Comparison of ENCODE assay signal across 9 cellular contexts in genomic region chr10:68333905-68334431, GRCh38. TPM values are rescaled to one million over a fixed set of nuclear protein-coding genes. Genes with fewer than 3 reads are reported as not detected.
DNase-seq lines count a peak whose midpoint lies in the region; ATAC-seq, FAIRE-seq and TF ChIP-seq lines count a peak whose summit lies in the region.
"Had no signal": no experiment of that assay in that cellular context is flagged by ENCODE, and none has a peak within 500 bp of the region (broad histone marks: within the 10 kb centered on the region; RNA-seq: fewer than 3 reads in every experiment).

No MANE protein-coding gene starts in this region.

- DNase-seq in activated CD8-positive, alpha-beta memory T cell treated with anti-CD3 and anti-CD28 coated beads, Interleukin-2, amount 10 ng/mL, durations not matched to agents 7 days and 5 days, result no peak
- no peak for DNase-seq in activated CD8-positive, alpha-beta memory T cell treated with anti-CD3 and anti-CD28 coated beads, Interleukin-2, amount 50 U/mL, for 4 hours
- DNase-seq in activated naive CD4-positive, alpha-beta T cell treated with anti-CD3 and anti-CD28 coated beads, Interleukin-2, amount 50 U/mL, for 72 hours (ENCODE audit: low spot score in 2 of 2), result no peak
- no peak for DNase-seq in HepG2 (ENCODE audit: low spot score)
- no peak for DNase-seq in tibial artery
- DNase-seq in NCI-H82 treated with DMSO at 0.1 percent for 48 hours (lab: John Stamatoyannopoulos, UW; ENCODE audit: unreplicated experiment), result no peak
- no peak for DNase-seq in NCI-H1930 (lab: John Stamatoyannopoulos, UW)
- no peak for DNase-seq in GM13977 (ENCODE audit: low spot score)

- peak overlapping the region; percentile 98 for H3K9ac ChIP-seq in HepG2 (ENCODE audit: insufficient read depth, low read depth, low read length)

- H3K4me1 ChIP-seq in HepG2 (ENCODE audit: insufficient read depth, low read length) (peaks cover 49% of the 10 kb centered on the region), tibial artery (peaks cover 0 to 65% (median 31%) of the 10 kb centered on the region in 4 donors)

- no peak for TF ChIP-seq RAD21 in HepG2 (CRISPR knock-in tag; IDR thresholded peaks at IDR 0.05)

- TF ChIP-seq EP300 in HepG2 (IDR thresholded peaks at IDR 0.05; ENCODE audit: low read depth in 2 of 2, low read length in 2 of 2) (no peak), HepG2 (CRISPR knock-in tag; IDR thresholded peaks at IDR 0.05; ENCODE audit: borderline replicate concordance) (no peak)

- H3K36me3 Mint-ChIP-seq in activated CD8-positive, alpha-beta memory T cell treated with anti-CD3 and anti-CD28 coated beads, Interleukin-2, amount 10 ng/mL, durations not matched to agents 7 days and 5 days, result peaks cover 44% of the 10 kb centered on the region
- peaks cover 56 to 78% of the 10 kb centered on the region in 2 donors for H3K36me3 Mint-ChIP-seq in activated naive CD4-positive, alpha-beta T cell treated with anti-CD3 and anti-CD28 coated beads, Interleukin-2, amount 50 U/mL, for 72 hours

- in situ Hi-C loops in HepG2 (cut with HindIII; ENCODE audit: extremely low pct_ligation_motif_present, low pct_unique_long_range_greater_than_20kb), result no loop called here
- in situ Hi-C loops in GM13977 (cut with MboI; ENCODE audit: low pct_unique_long_range_greater_than_20kb, low sequenced_read_pairs, unreplicated experiment), result no loop called here

- peaks cover 0 to 15% of the 10 kb centered on the region in 2 experiments; a peak in 3 of 5 replicates for H3K36me3 ChIP-seq in HepG2 (replicated peaks in 1 of 2; ENCODE audit: control insufficient read depth in 1 of 2, insufficient read depth in 2 of 2, low read length in 2 of 2)
- H3K36me3 ChIP-seq in tibial artery, result peaks cover 3 to 10% (median 4%) of the 10 kb centered on the region in 3 donors

- 3% methylated on average over 3 of the region's 3 CpGs for WGBS in HepG2 (ENCODE audit: low lambda C conversion rate)

- no peaks in the 10 kb centered on the region for H3K9me3 Mint-ChIP-seq in activated CD8-positive, alpha-beta memory T cell treated with anti-CD3 and anti-CD28 coated beads, Interleukin-2, amount 10 ng/mL, durations not matched to agents 7 days and 5 days (ENCODE audit: low read depth)
- no peaks in the 10 kb centered on the region for H3K9me3 Mint-ChIP-seq in activated naive CD4-positive, alpha-beta T cell treated with anti-CD3 and anti-CD28 coated beads, Interleukin-2, amount 50 U/mL, for 72 hours

- TF ChIP-seq CTCF in HepG2 (CRISPR knock-in tag; IDR thresholded peaks at IDR 0.05) (no peak), tibial artery (IDR thresholded peaks at IDR 0.05) (no peak), GM13977 (IDR thresholded peaks at IDR 0.05; ENCODE audit: extremely low read depth, insufficient read depth, missing control alignments) (no peak)

- H4K20me1 ChIP-seq in HepG2 (ENCODE audit: insufficient read depth, low read length), result peaks cover 62% of the 10 kb centered on the region

- no peak overlapping the region for H2AFZ ChIP-seq in HepG2 (ENCODE audit: low read length)

- H3K27ac Mint-ChIP-seq in activated CD8-positive, alpha-beta memory T cell treated with anti-CD3 and anti-CD28 coated beads, Interleukin-2, amount 10 ng/mL, durations not matched to agents 7 days and 5 days, result peak overlapping the region; percentile 100
- peak overlapping the region; percentile 84 to 98 for H3K27ac Mint-ChIP-seq in activated naive CD4-positive, alpha-beta T cell treated with anti-CD3 and anti-CD28 coated beads, Interleukin-2, amount 50 U/mL, for 72 hours

- intact Hi-C loops in HepG2 (cut with micrococcal nuclease; ENCODE audit: unreplicated experiment), result no loop called here
- intact Hi-C loops in tibial artery (cut with DNase I; ENCODE audit: low total_unique reads), result loop anchor here (10.0 kb wide), 1 partner anchor 259 kb away; the partner anchor contains the start of gene HERC4

- peak overlapping the region; percentile 99 for H3K4me3 Mint-ChIP-seq in activated CD8-positive, alpha-beta memory T cell treated with anti-CD3 and anti-CD28 coated beads, Interleukin-2, amount 10 ng/mL, durations not matched to agents 7 days and 5 days

- no peak for FAIRE-seq in HepG2 (lab: Jason Lieb, UNC)
- FAIRE-seq: endometrium had no signal

- peak overlapping the region; percentile 90 to 98 (median 98) for H3K4me3 ChIP-seq in HepG2 (replicated peaks in 1 of 3; ENCODE audit: insufficient read depth in 1 of 3, low read depth in 2 of 3, low read length in 3 of 3)
- peak overlapping the region; percentile 88 to 92 for H3K4me3 ChIP-seq in tibial artery

- TF ChIP-seq POLR2A in HepG2 (IDR thresholded peaks at IDR 0.05; ENCODE audit: insufficient read depth in 1 of 2, low read depth in 2 of 2, low read length in 2 of 2), result no peak

- no peaks in the 10 kb centered on the region for H3K9me3 ChIP-seq in HepG2 (ENCODE audit: low read length)
- H3K9me3 ChIP-seq in tibial artery, result no peaks in the 10 kb centered on the region

- H3K27me3 Mint-ChIP-seq in activated CD8-positive, alpha-beta memory T cell treated with anti-CD3 and anti-CD28 coated beads, Interleukin-2, amount 10 ng/mL, durations not matched to agents 7 days and 5 days, result no peaks in the 10 kb centered on the region

- H3K4me1 Mint-ChIP-seq in activated CD8-positive, alpha-beta memory T cell treated with anti-CD3 and anti-CD28 coated beads, Interleukin-2, amount 10 ng/mL, durations not matched to agents 7 days and 5 days, result peaks cover 49% of the 10 kb centered on the region

- ATAC-seq in activated CD8-positive, alpha-beta memory T cell treated with anti-CD3 and anti-CD28 coated beads, Interleukin-2, amount 10 ng/mL, durations not matched to agents 7 days and 5 days, result no peak
- no peak for ATAC-seq in activated naive CD4-positive, alpha-beta T cell treated with anti-CD3 and anti-CD28 coated beads, Interleukin-2, amount 50 U/mL, for 72 hours
- ATAC-seq in HepG2, result no peak

- H3K27me3 ChIP-seq in HepG2 (ENCODE audit: control insufficient read depth in 1 of 2, insufficient read depth in 2 of 2, low read length in 2 of 2) (no peaks in the 10 kb centered on the region; a peak in 1 of 5 replicates), tibial artery (no peaks in the 10 kb centered on the region)

- H3K4me2 ChIP-seq in HepG2 (ENCODE audit: low read depth, low read length), result peak overlapping the region; percentile 79

- H3K27ac ChIP-seq in HepG2 (ENCODE audit: extremely low read length, insufficient read depth, low read length) (peak overlapping the region; percentile 95), tibial artery (peak overlapping the region; percentile 99 to 100)

- CTCF ChIA-PET in activated CD8-positive, alpha-beta memory T cell treated with anti-CD3 and anti-CD28 coated beads, Interleukin-2, amount 10 ng/mL, durations not matched to agents 7 days and 5 days (lab: Charles Lee), result interaction anchor here (1.4 to 5.4 kb wide), 4 partner anchors 11 to 121 kb away, joined by 4 to 31 read pairs (median 9); partner anchors contain the start of gene RUFY2
- CTCF ChIA-PET in HepG2 (lab: Yijun Ruan, JAX; ENCODE audit: low intra/inter-chr PET ratio, low total read pairs), result no interaction called here

- POLR2A ChIA-PET in HepG2 (lab: Yijun Ruan, JAX), result interaction anchor here (1.2 kb wide), 1 partner anchor 19 kb away, joined by 3 read pairs; no protein-coding TSS in a partner anchor

- no TSS peak for BruUV-seq in HepG2 (replicated peaks; lab: Mats Ljungman, UMichigan)

- H3K79me2 ChIP-seq in HepG2 (ENCODE audit: insufficient read depth, low read length), result peaks cover 71% of the 10 kb centered on the region

RNA-seq across cellular contexts. Expression of gene PBLD, which starts 1.2 kb away (rescaled TPM):
- total RNA-seq in activated CD8-positive, alpha-beta memory T cell treated with anti-CD3 and anti-CD28 coated beads, Interleukin-2, amount 10 ng/mL, durations not matched to agents 7 days and 5 days, result 1 to 10 TPM; 1.1 to 1.4 TPM
- 1 to 10 TPM in 1 of 2 donors, under 1 TPM in 1; 0.34 to 1.7 TPM for total RNA-seq in activated naive CD4-positive, alpha-beta T cell treated with anti-CD3 and anti-CD28 coated beads, Interleukin-2, amount 50 U/mL, for 72 hours
- 3.0 and 3.1 TPM in 2 replicates for total RNA-seq in HepG2 (2016; rRNA removed; fragmentation: Illumina TruSeq; extraction: Trizol)
- total RNA-seq in HepG2 (2016; cell fraction: cytosol; rRNA removed; fragmentation: Illumina TruSeq; extraction: Trizol; ENCODE audit: low read depth), result 1.4 and 2.3 TPM in 2 replicates
- total RNA-seq in HepG2 (2016; cell fraction: insoluble cytoplasmic fraction; rRNA removed; fragmentation: Illumina TruSeq; extraction: Trizol), result 2.8 and 3.6 TPM in 2 replicates
- 2.1 and 2.4 TPM in 2 replicates for total RNA-seq in HepG2 (2016; cell fraction: membrane; rRNA removed; fragmentation: Illumina TruSeq; extraction: Trizol)
- total RNA-seq in HepG2 (2016; cell fraction: nucleus; rRNA removed; fragmentation: Illumina TruSeq; extraction: Trizol), result 2.8 and 4.0 TPM in 2 replicates
- 0.42 and 0.52 TPM in 2 replicates for polyA plus RNA-seq in HepG2 (2011; rRNA removed)
- 0.16 and 0.24 TPM in 2 replicates for polyA plus RNA-seq in HepG2 (2011; cell fraction: cytosol; rRNA removed)
- 0.76 and 0.97 TPM in 2 replicates for polyA plus RNA-seq in HepG2 (2011; cell fraction: nucleus; rRNA removed)
- 1.3 and 3.0 TPM in 2 replicates for polyA plus RNA-seq in HepG2 (2012)
- 1.1 and 1.2 TPM in 2 replicates for polyA plus RNA-seq in HepG2 (2016; cell fraction: cytosol; fragmentation: Illumina TruSeq; extraction: Trizol; ENCODE audit: low read depth)
- polyA plus RNA-seq in HepG2 (2016; cell fraction: insoluble cytoplasmic fraction; fragmentation: Illumina TruSeq; extraction: Trizol; ENCODE audit: low read depth), result 3.5 TPM in 2 replicates
- 1.2 and 1.4 TPM in 2 replicates for polyA plus RNA-seq in HepG2 (2016; cell fraction: membrane; fragmentation: Illumina TruSeq; extraction: Trizol; ENCODE audit: low read depth)
- polyA plus RNA-seq in HepG2 (2016; cell fraction: nucleus; fragmentation: Illumina TruSeq; extraction: Trizol; ENCODE audit: insufficient read depth, low read depth), result 2.5 and 4.3 TPM in 2 replicates
- polyA minus RNA-seq in HepG2 (2011; rRNA and poly(A)+ RNA removed; ENCODE audit: low replicate concordance), result 0.56 and 0.76 TPM in 2 replicates
- 0.59 and 0.62 TPM in 2 replicates for polyA minus RNA-seq in HepG2 (2011; cell fraction: cytosol; rRNA and poly(A)+ RNA removed)
- polyA minus RNA-seq in HepG2 (2011; cell fraction: nucleus; rRNA and poly(A)+ RNA removed), result 0.90 and 1.5 TPM in 2 replicates

RNA-seq across cellular contexts. Expression of gene HNRNPH3, which starts 2.1 kb away (rescaled TPM):
- total RNA-seq in activated CD8-positive, alpha-beta memory T cell treated with anti-CD3 and anti-CD28 coated beads, Interleukin-2, amount 10 ng/mL, durations not matched to agents 7 days and 5 days, result 100 to 1,000 TPM; 124 to 129 TPM
- 100 to 1,000 TPM; 117 to 150 TPM for total RNA-seq in activated naive CD4-positive, alpha-beta T cell treated with anti-CD3 and anti-CD28 coated beads, Interleukin-2, amount 50 U/mL, for 72 hours
- total RNA-seq in HepG2 (2016; rRNA removed; fragmentation: Illumina TruSeq; extraction: Trizol), result 46.0 and 84.5 TPM in 2 replicates
- total RNA-seq in HepG2 (2016; cell fraction: cytosol; rRNA removed; fragmentation: Illumina TruSeq; extraction: Trizol; ENCODE audit: low read depth), result 10.1 and 14.0 TPM in 2 replicates
- 43.5 and 77.3 TPM in 2 replicates for total RNA-seq in HepG2 (2016; cell fraction: insoluble cytoplasmic fraction; rRNA removed; fragmentation: Illumina TruSeq; extraction: Trizol)
- total RNA-seq in HepG2 (2016; cell fraction: membrane; rRNA removed; fragmentation: Illumina TruSeq; extraction: Trizol), result 20.4 and 25.0 TPM in 2 replicates
- total RNA-seq in HepG2 (2016; cell fraction: nucleus; rRNA removed; fragmentation: Illumina TruSeq; extraction: Trizol), result 63.5 and 64.6 TPM in 2 replicates
- polyA plus RNA-seq in HepG2 (2011; rRNA removed), result 31.3 and 47.7 TPM in 2 replicates
- 16.7 and 20.6 TPM in 2 replicates for polyA plus RNA-seq in HepG2 (2011; cell fraction: cytosol; rRNA removed)
- 33.6 and 52.8 TPM in 2 replicates for polyA plus RNA-seq in HepG2 (2011; cell fraction: nucleus; rRNA removed)
- polyA plus RNA-seq in HepG2 (2012), result 123 and 162 TPM in 2 replicates
- 10.0 TPM in 2 replicates for polyA plus RNA-seq in HepG2 (2016; cell fraction: cytosol; fragmentation: Illumina TruSeq; extraction: Trizol; ENCODE audit: low read depth)
- polyA plus RNA-seq in HepG2 (2016; cell fraction: insoluble cytoplasmic fraction; fragmentation: Illumina TruSeq; extraction: Trizol; ENCODE audit: low read depth), result 350 and 380 TPM in 2 replicates
- 20.3 and 21.1 TPM in 2 replicates for polyA plus RNA-seq in HepG2 (2016; cell fraction: membrane; fragmentation: Illumina TruSeq; extraction: Trizol; ENCODE audit: low read depth)
- polyA plus RNA-seq in HepG2 (2016; cell fraction: nucleus; fragmentation: Illumina TruSeq; extraction: Trizol; ENCODE audit: insufficient read depth, low read depth), result 259 and 277 TPM in 2 replicates
- polyA minus RNA-seq in HepG2 (2011; rRNA and poly(A)+ RNA removed; ENCODE audit: low replicate concordance), result 6.6 and 20.1 TPM in 2 replicates
- 14.9 and 18.1 TPM in 2 replicates for polyA minus RNA-seq in HepG2 (2011; cell fraction: cytosol; rRNA and poly(A)+ RNA removed)
- polyA minus RNA-seq in HepG2 (2011; cell fraction: nucleus; rRNA and poly(A)+ RNA removed), result 66.1 and 67.3 TPM in 2 replicates
